9 cellular contexts compared by ENCODE assay signal in genomic region chr13:99218969-99219368, GRCh38. TPM values are rescaled to one million over a fixed set of nuclear protein-coding genes. Genes with fewer than 3 reads are reported as not detected.
DNase-seq lines count a peak whose midpoint lies in the region; ATAC-seq lines count a peak whose summit lies in the region.
"Had no signal": no experiment of that assay in that cellular context is flagged by ENCODE, and none has a peak within 500 bp of the region (broad histone marks: within the 10 kb centered on the region; RNA-seq: fewer than 3 reads in every experiment).

No MANE protein-coding gene starts in this region.

- no peaks in the 10 kb centered on the region for H3K9me3 Mint-ChIP-seq in activated T-cell treated with anti-CD3 and anti-CD28 coated beads, Interleukin-2, amount 50 U/mL, for 24 hours
- H3K9me3 Mint-ChIP-seq in natural killer cell treated with Interleukin-12 subunit alpha and Interleukin-12 subunit beta and Interleukin-15 and Interleukin-18, amount 100 ng/mL, for 72 hours = no peaks in the 10 kb centered on the region

- H3K4me1 Mint-ChIP-seq in activated T-cell treated with anti-CD3 and anti-CD28 coated beads, Interleukin-2, amount 50 U/mL, for 24 hours (ENCODE audit: low read depth) = peaks cover 95% of the 10 kb centered on the region
- peaks cover 79 to 88% of the 10 kb centered on the region in 2 donors for H3K4me1 Mint-ChIP-seq in natural killer cell treated with Interleukin-12 subunit alpha and Interleukin-12 subunit beta and Interleukin-15 and Interleukin-18, amount 100 ng/mL, for 72 hours (ENCODE audit: low read depth in 2 of 2)

- ATAC-seq in GM18858 (IDR thresholded peaks at IDR 0.05; ENCODE audit: unreplicated experiment) = peak; percentile 54
- ATAC-seq in HG03342 (IDR thresholded peaks at IDR 0.05; ENCODE audit: unreplicated experiment) = peak; percentile 41
- peak; percentile 88 to 92 for ATAC-seq in natural killer cell treated with Interleukin-12 subunit alpha and Interleukin-12 subunit beta and Interleukin-15 and Interleukin-18, amount 100 ng/mL, for 72 hours

- peak; percentile 42 for DNase-seq in activated T-cell treated with anti-CD3 and anti-CD28 coated beads, Interleukin-2, amount 50 U/mL, for 24 hours
- DNase-seq in natural killer cell treated with Interleukin-12 subunit alpha and Interleukin-12 subunit beta and Interleukin-15 and Interleukin-18, amount 100 ng/mL, for 72 hours (ENCODE audit: low spot score) = peak; percentile 73
- DNase-seq in NCI-H748 (lab: John Stamatoyannopoulos, UW; ENCODE audit: unreplicated experiment) (no peak), AG08395 (ENCODE audit: low spot score) (no peak), germinal center (ENCODE audit: low spot score) (no peak), COLO668 (lab: John Stamatoyannopoulos, UW; ENCODE audit: unreplicated experiment) (no peak)
- DNase-seq: occipital lobe had no signal

- H3K36me3 Mint-ChIP-seq in activated T-cell treated with anti-CD3 and anti-CD28 coated beads, Interleukin-2, amount 50 U/mL, for 24 hours (ENCODE audit: low read depth) = peaks cover 52% of the 10 kb centered on the region
- H3K36me3 Mint-ChIP-seq in natural killer cell treated with Interleukin-12 subunit alpha and Interleukin-12 subunit beta and Interleukin-15 and Interleukin-18, amount 100 ng/mL, for 72 hours = peaks cover 6% of the 10 kb centered on the region

- H3K27me3 Mint-ChIP-seq in activated T-cell treated with anti-CD3 and anti-CD28 coated beads, Interleukin-2, amount 50 U/mL, for 24 hours = no peaks in the 10 kb centered on the region
- H3K27me3 Mint-ChIP-seq in natural killer cell treated with Interleukin-12 subunit alpha and Interleukin-12 subunit beta and Interleukin-15 and Interleukin-18, amount 100 ng/mL, for 72 hours = no peaks in the 10 kb centered on the region

- H3K27ac Mint-ChIP-seq in activated T-cell treated with anti-CD3 and anti-CD28 coated beads, Interleukin-2, amount 50 U/mL, for 24 hours = peak overlapping the region; percentile 94
- peak overlapping the region; percentile 96 to 97 for H3K27ac Mint-ChIP-seq in natural killer cell treated with Interleukin-12 subunit alpha and Interleukin-12 subunit beta and Interleukin-15 and Interleukin-18, amount 100 ng/mL, for 72 hours

- H3K4me3 Mint-ChIP-seq in activated T-cell treated with anti-CD3 and anti-CD28 coated beads, Interleukin-2, amount 50 U/mL, for 24 hours = peak overlapping the region; percentile 53
- peak overlapping the region; percentile 90 for H3K4me3 Mint-ChIP-seq in natural killer cell treated with Interleukin-12 subunit alpha and Interleukin-12 subunit beta and Interleukin-15 and Interleukin-18, amount 100 ng/mL, for 72 hours

RNA-seq across cellular contexts. Expression of gene UBAC2, which starts 18.3 kb away (rescaled TPM):
- total RNA-seq in natural killer cell treated with Interleukin-12 subunit alpha and Interleukin-12 subunit beta and Interleukin-15 and Interleukin-18, amount 100 ng/mL, for 72 hours = 10 to 100 TPM; 55.9 to 58.0 TPM

RNA-seq across cellular contexts. Expression of gene GPR18, which starts 39.2 kb away (rescaled TPM):
- total RNA-seq in natural killer cell treated with Interleukin-12 subunit alpha and Interleukin-12 subunit beta and Interleukin-15 and Interleukin-18, amount 100 ng/mL, for 72 hours = 10 to 100 TPM; 13.0 to 20.6 TPM
- total RNA-seq: occipital lobe had no signal

Comparison
In these comparisons a context has a peak if more than half of its experiments do, and no peak if none do; other contexts are left out.
1. DNase-seq: peak in activated T-cell treated with anti-CD3 and anti-CD28 coated beads, Interleukin-2, amount 50 U/mL, for 24 hours (single experiment) and natural killer cell treated with Interleukin-12 subunit alpha and Interleukin-12 subunit beta and Interleukin-15 and Interleukin-18, amount 100 ng/mL, for 72 hours (single experiment); none in NCI-H748 (single experiment), AG08395 (single experiment), germinal center (single experiment) and COLO668 (single experiment).
2. Peak in every context shown above with its lines, with median percentiles within 50 percentile points of each other: ATAC-seq.